26 cellular contexts compared by ENCODE assay signal in genomic region chr10:55237462-55237861, GRCh38.
"Had no signal": no experiment of that assay in that cellular context is flagged by ENCODE, and none has a peak within 500 bp of the region (broad histone marks: within the 10 kb centered on the region; RNA-seq: fewer than 3 reads in every experiment).

No MANE protein-coding gene starts in this region.

- DNase-seq: dermis blood vessel endothelial cell; dorsolateral prefrontal cortex; effector CD8-positive, alpha-beta T cell; effector memory CD8-positive, alpha-beta T cell; endodermal cell; erythroblast; esophagus squamous epithelium; foreskin fibroblast; foreskin melanocyte; heart left ventricle; hypothalamus; immature natural killer cell; islet precursor cell; left cardiac atrium; left lung; left ventricle myocardium superior; lower lobe of right lung; mesenchymal stem cell; mucosa of descending colon; naive B cell had no signal

- H3K79me2 ChIP-seq: hepatocyte had no signal

- FAIRE-seq: endometrium had no signal

- H3K4me3 ChIP-seq: coronary artery, dorsolateral prefrontal cortex, esophagus squamous epithelium, gastroesophageal sphincter, heart left ventricle, hepatocyte, left lung, lower lobe of right lung, mucosa of descending colon had no signal

- H3K36me3 ChIP-seq: esophagus squamous epithelium, gastroesophageal sphincter, heart left ventricle, left lung, lower lobe of right lung had no signal

- H2AFZ ChIP-seq: hepatocyte had no signal

- H3K27ac ChIP-seq: coronary artery, dorsolateral prefrontal cortex, epithelial cell of prostate, esophagus squamous epithelium, gastroesophageal sphincter, heart left ventricle, hepatocyte, left lung, lower lobe of right lung had no signal

- H3K4me2 ChIP-seq: hepatocyte had no signal

- H3K27me3 ChIP-seq: dorsolateral prefrontal cortex, esophagus squamous epithelium, gastroesophageal sphincter, heart left ventricle, hepatocyte, left lung had no signal

- H3K9me3 ChIP-seq: esophagus squamous epithelium, gastroesophageal sphincter, heart left ventricle, left lung, lower lobe of right lung, mucosa of descending colon had no signal

- ATAC-seq: effector memory CD8-positive, alpha-beta T cell; esophagus mucosa; gastroesophageal sphincter; heart left ventricle; left cardiac atrium; left lung; left ventricle myocardium superior; lower lobe of right lung; mucosa of descending colon had no signal

- H3K4me1 ChIP-seq: esophagus squamous epithelium, gastroesophageal sphincter, heart left ventricle, left lung, lower lobe of right lung had no signal
